In genomic region chr5:138213161-138214029, GRCh38 we compare ENCODE assay signal across 8 cellular contexts.
DNase-seq lines count a peak whose midpoint lies in the region; ATAC-seq lines count a peak whose summit lies in the region.

TSS of gene CDC23 (minus strand) at chr5:138213323. CDS start at chr5:138213312, 11 bp downstream.

- H3K9ac ChIP-seq in BLaER1 treated with 17β-estradiol and CSF1 and Interleukin-3, amounts not matched to agents 10 nM and 100 nM = peak within 1 kb of the TSS; percentile 84 to 98 (median 92)

- H3K4me3 ChIP-seq in BLaER1 treated with 17β-estradiol and CSF1 and Interleukin-3, amounts not matched to agents 10 nM and 100 nM = peak within 1 kb of the TSS; percentile 79 to 99 (median 96)

- DNase-seq in NCI-H748 (lab: John Stamatoyannopoulos, UW; ENCODE audit: unreplicated experiment) = peak; percentile 99
- DNase-seq in activated CD4-positive, alpha-beta T cell treated with anti-CD3 and anti-CD28 coated beads, Interleukin-2, amount 50 U/mL, for 1 hour = peak; percentile 86
- peak; percentile 99 for DNase-seq in dedifferentiated amniotic fluid mesenchymal stem cell (ENCODE audit: extremely low spot score)
- peak; percentile 100 for DNase-seq in left kidney (ENCODE audit: low read depth, low spot score)
- DNase-seq in stimulated activated CD4-positive, alpha-beta T cell treated with anti-CD3 and anti-CD28 coated beads, Interleukin-2, amount 100 ng/mL, for 24 hours = peak; percentile 86 to 88

- H3K4me1 ChIP-seq in BLaER1 treated with 17β-estradiol and CSF1 and Interleukin-3, amounts not matched to agents 10 nM and 100 nM = peaks cover 15 to 25% (median 23%) of the 10 kb centered on the region in 10 experiments

- no peaks in the 10 kb centered on the region for H3K27me3 ChIP-seq in BLaER1 treated with 17β-estradiol and CSF1 and Interleukin-3, amounts not matched to agents 10 nM and 100 nM

- H3K9me3 ChIP-seq in BLaER1 treated with 17β-estradiol and CSF1 and Interleukin-3, amounts not matched to agents 10 nM and 100 nM (replicated peaks in 1 of 11) = no peaks in the 10 kb centered on the region

- ATAC-seq in GM19351 (IDR thresholded peaks at IDR 0.05; ENCODE audit: unreplicated experiment) (peak; percentile 97), HG03521 (IDR thresholded peaks at IDR 0.05; ENCODE audit: unreplicated experiment) (peak; percentile 97)

- H3K27ac ChIP-seq in BLaER1 treated with 17β-estradiol and CSF1 and Interleukin-3, amounts not matched to agents 10 nM and 100 nM = peak within 1 kb of the TSS; percentile 76 to 92 (median 86); a peak in 21 of 22 replicates

- peaks cover 7 to 37% (median 32%) of the 10 kb centered on the region in 11 experiments for H3K36me3 ChIP-seq in BLaER1 treated with 17β-estradiol and CSF1 and Interleukin-3, amounts not matched to agents 10 nM and 100 nM

- peak within 1 kb of the TSS; percentile 84 to 96 (median 91) for H3K4me2 ChIP-seq in BLaER1 treated with 17β-estradiol and CSF1 and Interleukin-3, amounts not matched to agents 10 nM and 100 nM

- peaks cover 0 to 11% (median under 1%) of the 10 kb centered on the region in 11 experiments; a peak in 8 of 22 replicates for H4K20me1 ChIP-seq in BLaER1 treated with 17β-estradiol and CSF1 and Interleukin-3, amounts not matched to agents 10 nM and 100 nM

Comparison
In these comparisons a context has a peak if more than half of its experiments do, and no peak if none do; other contexts are left out.
1. Peak in every context shown above with its lines: DNase-seq, ATAC-seq, H3K4me3 ChIP-seq and H3K27ac ChIP-seq.